ENCODE assay signal across 21 cellular contexts in genomic region chr5:151885138-151885908, GRCh38. TPM values are rescaled to one million over a fixed set of nuclear protein-coding genes. Genes with fewer than 3 reads are reported as not detected.
A peak's percentile ranks its signal among the peaks of the same experiment; 100 is the strongest.
DNase-seq lines count a peak whose midpoint lies in the region; ATAC-seq and TF ChIP-seq lines count a peak whose summit lies in the region.
"Had no signal": no experiment of that assay in that cellular context is flagged by ENCODE, and none has a peak within 500 bp of the region (broad histone marks: within the 10 kb centered on the region; RNA-seq: fewer than 3 reads in every experiment).

No MANE protein-coding gene starts in this region.

- no peak overlapping the region for H3K4me3 ChIP-seq in PC-3 (ENCODE audit: low read length)
- H3K4me3 ChIP-seq in left ventricle myocardium inferior, result no peak overlapping the region

- POLR2A ChIA-PET in PC-3 (lab: Charles Lee; ENCODE audit: unreplicated experiment), result no interaction called here

- H2AFZ ChIP-seq in PC-3 (ENCODE audit: low read length), result no peak overlapping the region

- BruUV-seq in PC-3 (replicated peaks; lab: Mats Ljungman, UMichigan), result no TSS peak

- intact Hi-C loops in PC-3 (cut with micrococcal nuclease), result no loop called here
- intact Hi-C loops in left ventricle myocardium inferior (cut with micrococcal nuclease), result no loop called here

- no peaks in the 10 kb centered on the region for H3K4me1 Mint-ChIP-seq in endothelial cell (ENCODE audit: unreplicated experiment)
- H3K4me1 Mint-ChIP-seq: B cell, CD14-positive monocyte, T-cell had no signal

- no peaks in the 10 kb centered on the region for H3K4me1 ChIP-seq in PC-3 (ENCODE audit: insufficient read depth, low read length)
- peaks cover 21% of the 10 kb centered on the region for H3K4me1 ChIP-seq in left ventricle myocardium inferior

- H3K27ac ChIP-seq in PC-3 (ENCODE audit: low read length) (no peak overlapping the region), left ventricle myocardium inferior (replicated peaks) (no peak overlapping the region)
- H3K27ac ChIP-seq: KMS-11 had no signal

- H3K4me2 ChIP-seq in PC-3 (ENCODE audit: low read length), result no peak overlapping the region
- H3K4me2 ChIP-seq: KMS-11 had no signal

- no peaks in the 10 kb centered on the region for H3K9me2 ChIP-seq in PC-3 (replicated peaks; ENCODE audit: low read length)

- no peak overlapping the region for H3K27ac Mint-ChIP-seq in endothelial cell (ENCODE audit: unreplicated experiment)
- H3K27ac Mint-ChIP-seq: B cell; T-cell; T-helper 2 cell treated with Interferon-gamma antibody and Interleukin-4, amounts not matched to agents 5 μg/mL and 100 μg/mL, for 36 hours had no signal

- H3K27me3 Mint-ChIP-seq in endothelial cell (ENCODE audit: unreplicated experiment), result peaks cover 2% of the 10 kb centered on the region

- H3K27me3 ChIP-seq in PC-3 (ENCODE audit: low read length) (no peaks in the 10 kb centered on the region), left ventricle myocardium inferior (ENCODE audit: low read depth) (no peaks in the 10 kb centered on the region)

- TF ChIP-seq CTCF in PC-3 (conservative IDR thresholded peaks at IDR 0.05; ENCODE audit: low read depth, low read length) (no peak), endothelial cell (IDR thresholded peaks at IDR 0.05; ENCODE audit: unreplicated experiment) (no peak), left ventricle myocardium inferior (IDR thresholded peaks at IDR 0.05; ENCODE audit: borderline replicate concordance) (no peak)

- H3K9me3 ChIP-seq in PC-3 (ENCODE audit: low read length) (no peaks in the 10 kb centered on the region), left ventricle myocardium inferior (replicated peaks) (no peaks in the 10 kb centered on the region)

- no peaks in the 10 kb centered on the region for H3K36me3 Mint-ChIP-seq in endothelial cell (ENCODE audit: low read depth, unreplicated experiment)
- H3K36me3 Mint-ChIP-seq: CD14-positive monocyte, T-cell had no signal

- no peak overlapping the region for H3K4me3 Mint-ChIP-seq in endothelial cell (ENCODE audit: unreplicated experiment)
- H3K4me3 Mint-ChIP-seq: B cell; CD14-positive monocyte; T-cell; T-helper 2 cell treated with Interferon-gamma antibody and Interleukin-4, amounts not matched to agents 5 μg/mL and 100 μg/mL, for 36 hours had no signal

- CTCF ChIA-PET in PC-3 (lab: Charles Lee), result no interaction called here

- no peak overlapping the region for H3K9ac ChIP-seq in PC-3 (ENCODE audit: low read length)
- H3K9ac ChIP-seq: KMS-11 had no signal

- no peaks in the 10 kb centered on the region for H3F3A ChIP-seq in PC-3 (ENCODE audit: low read length, unreplicated experiment)

- no peaks in the 10 kb centered on the region for H4K20me1 ChIP-seq in PC-3 (ENCODE audit: low read length)

- no peaks in the 10 kb centered on the region for H3K36me3 ChIP-seq in PC-3 (ENCODE audit: low read depth, low read length)
- H3K36me3 ChIP-seq in left ventricle myocardium inferior, result no peaks in the 10 kb centered on the region

- no peaks in the 10 kb centered on the region for H3K9me3 Mint-ChIP-seq in endothelial cell (ENCODE audit: unreplicated experiment)
- H3K9me3 Mint-ChIP-seq: T-helper 2 cell treated with Interferon-gamma antibody and Interleukin-4, amounts not matched to agents 5 μg/mL and 100 μg/mL, for 36 hours had no signal

- peak; percentile 49 for DNase-seq in ELR (ENCODE audit: low read depth)
- peak; percentile 22 for DNase-seq in HCEC 1CT
- DNase-seq in PC-3, result peak; percentile 16
- DNase-seq in iris pigment epithelial cell (ENCODE audit: low read depth), result peak; percentile 26
- DNase-seq in endothelial cell (ENCODE audit: low spot score), result no peak
- DNase-seq in hypothalamus (lab: John Stamatoyannopoulos, UW), result no peak
- no peak for DNase-seq in left ventricle myocardium inferior
- DNase-seq: DMS53, IMR-90, NCI-H1105, NCI-H146, NCI-H345, NCI-H524 treated with DMSO at 0.1 percent for 48 hours, NCI-H82, RPMI8226, T-cell had no signal

- ATAC-seq in PC-3, result peak; percentile 59
- ATAC-seq: T-cell had no signal

- H3K79me2 ChIP-seq in PC-3 (ENCODE audit: low read length), result no peaks in the 10 kb centered on the region

RNA-seq across cellular contexts. Expression of gene GLRA1, which starts 39.3 kb away (rescaled TPM):
- total RNA-seq in PC-3 (2014; rRNA removed) (not detected in 2 replicates), endothelial cell (ENCODE audit: unreplicated experiment) (not detected), left ventricle myocardium inferior (not detected)
- total RNA-seq: B cell, H4, IMR-90, T-cell had no signal

Comparison
In these comparisons a context has a peak if more than half of its experiments do, and no peak if none do; other contexts are left out.
1. DNase-seq: peak in ELR (single experiment), HCEC 1CT (single experiment), PC-3 (single experiment) and iris pigment epithelial cell (single experiment); none in endothelial cell (single experiment), hypothalamus (0 of 51) and left ventricle myocardium inferior (single experiment).